22 cellular contexts compared by ENCODE assay signal in genomic region chr3:38636464-38636863, GRCh38. TPM values are rescaled to one million over a fixed set of nuclear protein-coding genes. Genes with fewer than 3 reads are reported as not detected.
"Had no signal": no experiment of that assay in that cellular context is flagged by ENCODE, and none has a peak within 500 bp of the region (broad histone marks: within the 10 kb centered on the region; RNA-seq: fewer than 3 reads in every experiment).

No MANE protein-coding gene starts in this region.

- H3K27ac Mint-ChIP-seq: activated T-cell treated with anti-CD3 and anti-CD28 coated beads, Interleukin-2, amount 50 U/mL, for 72 hours had no signal

- ATAC-seq: activated CD4-positive, CD25-positive, alpha-beta regulatory T cell treated with anti-CD3 and anti-CD28 coated beads, Interleukin-2, amount 50 U/mL, for 24 hours; activated T-cell treated with anti-CD3 and anti-CD28 coated beads, Interleukin-2, amount 50 U/mL, for 72 hours; left lobe of liver; psoas muscle; right lobe of liver had no signal

- DNase-seq: activated CD8-positive, alpha-beta memory T cell treated with anti-CD3 and anti-CD28 coated beads for 24 hours; activated effector memory CD4-positive, alpha-beta T cell treated with anti-CD3 and anti-CD28 coated beads, Interleukin-2, amount 50 U/mL, for 16 hours; activated naive CD4-positive, alpha-beta T cell treated with anti-CD3 and anti-CD28 coated beads, Interleukin-2, amount 50 U/mL, for 16 hours; activated T-cell treated with anti-CD3 and anti-CD28 coated beads, Interleukin-2, amount 50 U/mL, for 72 hours; aorta; brain microvascular endothelial cell; central memory CD4-positive, alpha-beta T cell; erythroblast; foreskin melanocyte; glutamatergic neuron; hypothalamus; islet precursor cell; midbrain; ovary; psoas muscle; right lobe of liver; stimulated activated CD4-positive, alpha-beta T cell treated with anti-CD3 and anti-CD28 coated beads, Interleukin-4, amount 100 ng/mL, for 4 hours; stimulated activated naive CD4-positive, alpha-beta T cell; T1000 had no signal

- H3K4me3 Mint-ChIP-seq: activated T-cell treated with anti-CD3 and anti-CD28 coated beads, Interleukin-2, amount 50 U/mL, for 72 hours had no signal

- H3K9me3 Mint-ChIP-seq: activated T-cell treated with anti-CD3 and anti-CD28 coated beads, Interleukin-2, amount 50 U/mL, for 72 hours had no signal

RNA-seq across cellular contexts. Expression of gene SCN5A, which starts 13.0 kb away (rescaled TPM):
- total RNA-seq: T-helper 1 cell treated with Interleukin-12 subunit alpha and Interleukin-12 subunit beta and Interleukin-4 antibody, amounts not matched to agents 30 ng/mL and 1 ng/mL, for 36 hours had no signal
